ENCODE assay signal across 28 cellular contexts in the genomic region with DNA sequence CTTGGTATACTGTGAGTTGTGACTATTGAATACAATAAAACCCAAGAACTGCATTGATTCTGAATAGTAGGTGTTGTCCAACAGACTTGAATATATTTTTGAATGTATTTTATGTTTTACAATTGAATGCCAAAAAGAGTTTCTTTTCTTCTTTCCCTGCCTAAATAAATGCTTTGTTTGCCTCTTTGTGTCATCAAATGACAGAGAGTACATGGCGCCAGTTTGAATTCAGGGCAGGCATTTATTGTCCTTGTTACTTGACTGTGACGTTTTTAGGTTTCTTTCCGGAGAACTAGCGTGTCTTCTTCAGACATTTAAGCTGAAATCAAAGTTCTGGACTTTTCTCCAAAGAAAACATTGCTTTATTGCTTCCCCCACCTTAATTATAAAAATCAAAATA.
"Had no signal": no experiment of that assay in that cellular context is flagged by ENCODE, and none has a peak within 500 bp of the region (broad histone marks: within the 10 kb centered on the region; RNA-seq: fewer than 3 reads in every experiment).

No MANE protein-coding gene starts in this region.

- H3K36me3 ChIP-seq: gastrocnemius medialis, heart left ventricle, ovary, thoracic aorta, tibial nerve, upper lobe of left lung had no signal

- H3K4me3 Mint-ChIP-seq: naive thymus-derived CD4-positive, alpha-beta T cell; nephron; stimulated activated effector memory CD8-positive, alpha-beta T cell treated with anti-CD3 and anti-CD28 coated beads, Interleukin-12 subunit alpha, Interleukin-12 subunit beta, amount 100 ng/mL, for 72 hours had no signal

- H3K4me2 ChIP-seq: hepatocyte had no signal

- H3K27me3 ChIP-seq: dorsolateral prefrontal cortex, gastrocnemius medialis, heart left ventricle, hepatocyte, ovary, right lobe of liver, tibial nerve, upper lobe of left lung had no signal

- H3K9me3 ChIP-seq: gastrocnemius medialis, heart left ventricle, ovary, right lobe of liver, thoracic aorta, tibial nerve, upper lobe of left lung had no signal

- H3K27me3 Mint-ChIP-seq: naive thymus-derived CD4-positive, alpha-beta T cell had no signal

- H2AFZ ChIP-seq: hepatocyte had no signal

- H3K4me1 ChIP-seq: gastrocnemius medialis had no signal

- FAIRE-seq: colon, kidney, small intestine, urothelium cell line had no signal

- H3K9me3 Mint-ChIP-seq: naive thymus-derived CD4-positive, alpha-beta T cell; nephron; stimulated activated effector memory CD8-positive, alpha-beta T cell treated with anti-CD3 and anti-CD28 coated beads, Interleukin-12 subunit alpha, Interleukin-12 subunit beta, amount 100 ng/mL, for 72 hours had no signal

- ATAC-seq: esophagus mucosa; gastrocnemius medialis; heart left ventricle; left lobe of liver; naive thymus-derived CD4-positive, alpha-beta T cell; right lobe of liver; stimulated activated effector memory CD8-positive, alpha-beta T cell treated with anti-CD3 and anti-CD28 coated beads, Interleukin-12 subunit alpha, Interleukin-12 subunit beta, amount 100 ng/mL, for 72 hours; stimulated activated naive CD8-positive, alpha-beta T cell treated with anti-CD3 and anti-CD28 coated beads, Interleukin-15, Interleukin-2, amounts not matched to agents 100 U/mL and 50 U/mL, for 24 hours had no signal

- DNase-seq: dorsolateral prefrontal cortex; effector CD4-positive, alpha-beta T cell; foreskin fibroblast; gastrocnemius medialis; heart left ventricle; kidney; mesenchymal stem cell; midbrain; naive thymus-derived CD4-positive, alpha-beta T cell; occipital lobe; ovary; right lobe of liver; small intestine; stimulated activated CD4-positive, alpha-beta T cell treated with anti-CD3 and anti-CD28 coated beads, Interleukin-15, amount 100 ng/mL, for 24 hours; stimulated activated CD4-positive, alpha-beta T cell treated with anti-CD3 and anti-CD28 coated beads, Interleukin-2, amount 100 ng/mL, for 48 hours; stimulated activated naive CD8-positive, alpha-beta T cell treated with anti-CD3 and anti-CD28 coated beads, Interleukin-15, Interleukin-2, amounts not matched to agents 100 U/mL and 50 U/mL, for 24 hours; upper lobe of left lung had no signal

- H3K27ac ChIP-seq: epithelial cell of prostate, gastrocnemius medialis, heart left ventricle, hepatocyte, ovary, thoracic aorta, tibial nerve, upper lobe of left lung had no signal

- H3K4me3 ChIP-seq: dorsolateral prefrontal cortex, gastrocnemius medialis, heart left ventricle, hepatocyte, lung, ovary, right lobe of liver, thoracic aorta, tibial nerve, upper lobe of left lung had no signal

- H3K27ac Mint-ChIP-seq: naive thymus-derived CD4-positive, alpha-beta T cell; stimulated activated effector memory CD8-positive, alpha-beta T cell treated with anti-CD3 and anti-CD28 coated beads, Interleukin-12 subunit alpha, Interleukin-12 subunit beta, amount 100 ng/mL, for 72 hours had no signal
